In the genomic region with DNA sequence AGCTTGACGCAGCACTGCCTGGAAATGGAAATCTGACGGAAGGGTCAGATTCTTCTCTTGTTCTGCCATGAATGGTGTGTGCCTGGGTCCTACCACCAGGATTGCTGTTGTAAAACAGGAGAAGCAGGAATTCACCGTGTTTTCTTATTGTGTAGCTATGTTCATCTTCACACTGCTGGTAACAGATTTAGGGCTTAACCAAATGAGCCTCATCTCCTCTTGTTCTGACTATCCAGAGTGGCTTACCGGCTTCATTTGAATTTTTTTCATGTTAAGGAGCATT, we compare ENCODE assay signal across 2 cellular contexts.
TF ChIP-seq lines count a peak whose summit lies in the region.

No MANE protein-coding gene starts in this region.

TF ChIP-seq in SK-N-SH, 30 proteins besides CTCF, POLR2A, EP300 and RAD21 (continued from another document):
- TF ChIP-seq, protein P1, sequence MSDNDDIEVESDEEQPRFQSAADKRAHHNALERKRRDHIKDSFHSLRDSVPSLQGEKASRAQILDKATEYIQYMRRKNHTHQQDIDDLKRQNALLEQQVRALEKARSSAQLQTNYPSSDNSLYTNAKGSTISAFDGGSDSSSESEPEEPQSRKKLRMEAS (IDR thresholded peaks at IDR 0.05; ENCODE audit: low read depth): no peak
- TF ChIP-seq, protein P2, sequence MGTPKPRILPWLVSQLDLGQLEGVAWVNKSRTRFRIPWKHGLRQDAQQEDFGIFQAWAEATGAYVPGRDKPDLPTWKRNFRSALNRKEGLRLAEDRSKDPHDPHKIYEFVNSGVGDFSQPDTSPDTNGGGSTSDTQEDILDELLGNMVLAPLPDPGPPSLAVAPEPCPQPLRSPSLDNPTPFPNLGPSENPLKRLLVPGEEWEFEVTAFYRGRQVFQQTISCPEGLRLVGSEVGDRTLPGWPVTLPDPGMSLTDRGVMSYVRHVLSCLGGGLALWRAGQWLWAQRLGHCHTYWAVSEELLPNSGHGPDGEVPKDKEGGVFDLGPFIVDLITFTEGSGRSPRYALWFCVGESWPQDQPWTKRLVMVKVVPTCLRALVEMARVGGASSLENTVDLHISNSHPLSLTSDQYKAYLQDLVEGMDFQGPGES (IDR thresholded peaks at IDR 0.05; ENCODE audit: low read depth, low read length): no peak
- TF ChIP-seq GATA2 (CRISPR knock-in tag; IDR thresholded peaks at IDR 0.05) (no peak), TCF12 (IDR thresholded peaks at IDR 0.05) (no peak), CHD2 (IDR thresholded peaks at IDR 0.05; ENCODE audit: low read length, partially characterized antibody) (no peak), ELF1 (IDR thresholded peaks at IDR 0.05) (no peak), TAF1 (IDR thresholded peaks at IDR 0.05; ENCODE audit: borderline replicate concordance, low read depth, low read length) (no peak), SMC3 (IDR thresholded peaks at IDR 0.05; ENCODE audit: low read depth, low read length) (no peak)

TF ChIP-seq in SK-N-SH treated with all-trans-retinoic acid at 6 μM for 48 hours, 23 proteins besides CTCF, POLR2A, EP300 and RAD21 (continued from another document):
- TF ChIP-seq ZFP30 (CRISPR knock-in tag; IDR thresholded peaks at IDR 0.05) (no peak), CSDC2 (CRISPR knock-in tag; IDR thresholded peaks at IDR 0.05) (no peak), SNAI2 (CRISPR knock-in tag; IDR thresholded peaks at IDR 0.05) (no peak), PPARA (CRISPR knock-in tag; IDR thresholded peaks at IDR 0.05; ENCODE audit: borderline replicate concordance) (no peak), ZNF8 (CRISPR knock-in tag; IDR thresholded peaks at IDR 0.05) (no peak), BACH2 (CRISPR knock-in tag; IDR thresholded peaks at IDR 0.05; ENCODE audit: borderline replicate concordance) (no peak), TOX (CRISPR knock-in tag; IDR thresholded peaks at IDR 0.05; ENCODE audit: borderline replicate concordance) (no peak), TCF4 (CRISPR knock-in tag; IDR thresholded peaks at IDR 0.05; ENCODE audit: borderline replicate concordance) (no peak), GLIS3 (CRISPR knock-in tag; IDR thresholded peaks at IDR 0.05) (no peak), RARB (CRISPR knock-in tag; IDR thresholded peaks at IDR 0.05) (no peak), ARNTL (CRISPR knock-in tag; IDR thresholded peaks at IDR 0.05; ENCODE audit: borderline replicate concordance, low read depth) (no peak)
- TF ChIP-seq, protein P3, sequence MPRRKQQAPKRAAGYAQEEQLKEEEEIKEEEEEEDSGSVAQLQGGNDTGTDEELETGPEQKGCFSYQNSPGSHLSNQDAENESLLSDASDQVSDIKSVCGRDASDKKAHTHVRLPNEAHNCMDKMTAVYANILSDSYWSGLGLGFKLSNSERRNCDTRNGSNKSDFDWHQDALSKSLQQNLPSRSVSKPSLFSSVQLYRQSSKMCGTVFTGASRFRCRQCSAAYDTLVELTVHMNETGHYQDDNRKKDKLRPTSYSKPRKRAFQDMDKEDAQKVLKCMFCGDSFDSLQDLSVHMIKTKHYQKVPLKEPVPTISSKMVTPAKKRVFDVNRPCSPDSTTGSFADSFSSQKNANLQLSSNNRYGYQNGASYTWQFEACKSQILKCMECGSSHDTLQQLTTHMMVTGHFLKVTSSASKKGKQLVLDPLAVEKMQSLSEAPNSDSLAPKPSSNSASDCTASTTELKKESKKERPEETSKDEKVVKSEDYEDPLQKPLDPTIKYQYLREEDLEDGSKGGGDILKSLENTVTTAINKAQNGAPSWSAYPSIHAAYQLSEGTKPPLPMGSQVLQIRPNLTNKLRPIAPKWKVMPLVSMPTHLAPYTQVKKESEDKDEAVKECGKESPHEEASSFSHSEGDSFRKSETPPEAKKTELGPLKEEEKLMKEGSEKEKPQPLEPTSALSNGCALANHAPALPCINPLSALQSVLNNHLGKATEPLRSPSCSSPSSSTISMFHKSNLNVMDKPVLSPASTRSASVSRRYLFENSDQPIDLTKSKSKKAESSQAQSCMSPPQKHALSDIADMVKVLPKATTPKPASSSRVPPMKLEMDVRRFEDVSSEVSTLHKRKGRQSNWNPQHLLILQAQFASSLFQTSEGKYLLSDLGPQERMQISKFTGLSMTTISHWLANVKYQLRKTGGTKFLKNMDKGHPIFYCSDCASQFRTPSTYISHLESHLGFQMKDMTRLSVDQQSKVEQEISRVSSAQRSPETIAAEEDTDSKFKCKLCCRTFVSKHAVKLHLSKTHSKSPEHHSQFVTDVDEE (CRISPR knock-in tag; IDR thresholded peaks at IDR 0.05): no peak
- TF ChIP-seq, protein P4, sequence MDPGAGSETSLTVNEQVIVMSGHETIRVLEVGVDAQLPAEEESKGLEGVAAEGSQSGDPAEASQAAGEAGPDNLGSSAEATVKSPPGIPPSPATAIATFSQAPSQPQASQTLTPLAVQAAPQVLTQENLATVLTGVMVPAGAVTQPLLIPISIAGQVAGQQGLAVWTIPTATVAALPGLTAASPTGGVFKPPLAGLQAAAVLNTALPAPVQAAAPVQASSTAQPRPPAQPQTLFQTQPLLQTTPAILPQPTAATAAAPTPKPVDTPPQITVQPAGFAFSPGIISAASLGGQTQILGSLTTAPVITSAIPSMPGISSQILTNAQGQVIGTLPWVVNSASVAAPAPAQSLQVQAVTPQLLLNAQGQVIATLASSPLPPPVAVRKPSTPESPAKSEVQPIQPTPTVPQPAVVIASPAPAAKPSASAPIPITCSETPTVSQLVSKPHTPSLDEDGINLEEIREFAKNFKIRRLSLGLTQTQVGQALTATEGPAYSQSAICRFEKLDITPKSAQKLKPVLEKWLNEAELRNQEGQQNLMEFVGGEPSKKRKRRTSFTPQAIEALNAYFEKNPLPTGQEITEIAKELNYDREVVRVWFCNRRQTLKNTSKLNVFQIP (CRISPR knock-in tag; IDR thresholded peaks at IDR 0.05; ENCODE audit: borderline replicate concordance, low read depth): no peak
